In the genomic region with DNA sequence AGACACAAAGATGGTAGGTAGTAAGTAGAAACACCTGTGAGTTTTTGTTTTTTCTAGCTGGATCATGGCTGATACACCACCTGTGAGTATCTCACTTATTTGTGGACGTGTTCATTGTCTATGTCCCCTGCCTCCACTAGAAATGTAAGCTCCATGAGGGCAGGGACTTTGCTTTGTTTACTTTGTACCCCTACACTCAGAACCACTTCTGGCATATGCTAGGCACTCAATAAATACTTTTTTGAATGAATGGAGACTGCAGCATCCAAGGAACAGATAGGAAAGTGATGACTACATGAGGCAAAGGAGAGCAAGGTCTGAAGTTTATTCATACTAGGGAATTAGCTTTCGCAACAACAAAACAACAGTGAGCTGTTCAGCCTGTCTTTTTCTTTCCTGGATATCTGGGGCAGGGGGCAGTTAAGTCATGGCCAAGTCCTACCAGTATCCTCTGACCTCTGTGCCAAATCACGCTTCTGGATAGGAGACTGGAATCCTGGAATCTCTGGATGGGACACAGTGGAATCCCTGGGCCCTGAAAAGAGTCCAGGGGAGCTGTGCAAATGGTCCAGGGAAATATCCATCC, we compare ENCODE assay signal across 1 cellular context.
TF ChIP-seq lines count a peak whose summit lies in the region.

No MANE protein-coding gene starts in this region.

TF ChIP-seq in IMR-90, 13 proteins besides CTCF, POLR2A, EP300 and RAD21:
- TF ChIP-seq MXI1 (IDR thresholded peaks at IDR 0.05; ENCODE audit: borderline replicate concordance, low read depth, low read length) = no peak
- TF ChIP-seq CEBPB (IDR thresholded peaks at IDR 0.05; ENCODE audit: low read depth, low read length) = no peak
- TF ChIP-seq CHD1 (IDR thresholded peaks at IDR 0.05; ENCODE audit: low read depth, low read length) = no peak
- no peak for TF ChIP-seq MAZ (IDR thresholded peaks at IDR 0.05; ENCODE audit: borderline replicate concordance, low read depth, low read length)
- no peak for TF ChIP-seq SMC3 (IDR thresholded peaks at IDR 0.05; ENCODE audit: low read depth, low read length)
- no peak for TF ChIP-seq MAFK (IDR thresholded peaks at IDR 0.05; ENCODE audit: low read depth, low read length)
- TF ChIP-seq, protein P1, sequence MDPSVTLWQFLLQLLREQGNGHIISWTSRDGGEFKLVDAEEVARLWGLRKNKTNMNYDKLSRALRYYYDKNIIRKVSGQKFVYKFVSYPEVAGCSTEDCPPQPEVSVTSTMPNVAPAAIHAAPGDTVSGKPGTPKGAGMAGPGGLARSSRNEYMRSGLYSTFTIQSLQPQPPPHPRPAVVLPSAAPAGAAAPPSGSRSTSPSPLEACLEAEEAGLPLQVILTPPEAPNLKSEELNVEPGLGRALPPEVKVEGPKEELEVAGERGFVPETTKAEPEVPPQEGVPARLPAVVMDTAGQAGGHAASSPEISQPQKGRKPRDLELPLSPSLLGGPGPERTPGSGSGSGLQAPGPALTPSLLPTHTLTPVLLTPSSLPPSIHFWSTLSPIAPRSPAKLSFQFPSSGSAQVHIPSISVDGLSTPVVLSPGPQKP (IDR thresholded peaks at IDR 0.05; ENCODE audit: borderline replicate concordance, low read depth, low read length) = no peak
- no peak for TF ChIP-seq FOS (IDR thresholded peaks at IDR 0.05; ENCODE audit: low read depth, low read length)
- no peak for TF ChIP-seq NFE2L2 (IDR thresholded peaks at IDR 0.05; ENCODE audit: low read depth, low read length)
- no peak for TF ChIP-seq RCOR1 (IDR thresholded peaks at IDR 0.05; ENCODE audit: insufficient replicate concordance, low read length)
- TF ChIP-seq BHLHE40 (IDR thresholded peaks at IDR 0.05; ENCODE audit: low read depth, low read length) = no peak
- TF ChIP-seq, protein P2, sequence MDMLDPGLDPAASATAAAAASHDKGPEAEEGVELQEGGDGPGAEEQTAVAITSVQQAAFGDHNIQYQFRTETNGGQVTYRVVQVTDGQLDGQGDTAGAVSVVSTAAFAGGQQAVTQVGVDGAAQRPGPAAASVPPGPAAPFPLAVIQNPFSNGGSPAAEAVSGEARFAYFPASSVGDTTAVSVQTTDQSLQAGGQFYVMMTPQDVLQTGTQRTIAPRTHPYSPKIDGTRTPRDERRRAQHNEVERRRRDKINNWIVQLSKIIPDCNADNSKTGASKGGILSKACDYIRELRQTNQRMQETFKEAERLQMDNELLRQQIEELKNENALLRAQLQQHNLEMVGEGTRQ (IDR thresholded peaks at IDR 0.05; ENCODE audit: low read depth, low read length) = no peak
